Comparison of ENCODE assay signal across 30 cellular contexts in genomic region chr3:130661116-130661515, GRCh38.
DNase-seq lines count a peak whose midpoint lies in the region; ATAC-seq, FAIRE-seq and TF ChIP-seq lines count a peak whose summit lies in the region.
"Had no signal": no experiment of that assay in that cellular context is flagged by ENCODE, and none has a peak within 500 bp of the region (broad histone marks: within the 10 kb centered on the region; RNA-seq: fewer than 3 reads in every experiment).

No MANE protein-coding gene starts in this region.

- ATAC-seq in activated T-helper 17 cell treated with anti-CD3 and anti-CD28 coated beads, Interleukin-2, amount 50 U/mL, for 72 hours (replicated peaks): no peak
- ATAC-seq in HG02870 (IDR thresholded peaks at IDR 0.05; ENCODE audit: unreplicated experiment) (no peak), HG02970 (IDR thresholded peaks at IDR 0.05; ENCODE audit: low FRiP score, unreplicated experiment) (no peak)
- ATAC-seq: esophagus mucosa, natural killer cell, WTC11 had no signal

- H3K4me1 Mint-ChIP-seq in activated T-helper 17 cell treated with anti-CD3 and anti-CD28 coated beads, Interleukin-2, amount 50 U/mL, for 72 hours: no peaks in the 10 kb centered on the region
- H3K4me1 Mint-ChIP-seq: WTC11 had no signal

- peak overlapping the region; percentile 0; the same call in 1 of the 2 replicates for H3K4me2 ChIP-seq in BLaER1
- H3K4me2 ChIP-seq in mesenchymal stem cell (ENCODE audit: low read length, poor library complexity, severe bottlenecking): no peak overlapping the region
- H3K4me2 ChIP-seq: smooth muscle cell had no signal

- H3K9me3 ChIP-seq in BLaER1: peaks cover 12% of the 10 kb centered on the region
- no peaks in the 10 kb centered on the region for H3K9me3 ChIP-seq in mesenchymal stem cell (ENCODE audit: control insufficient read depth, low read length)
- H3K9me3 ChIP-seq: adrenal gland, breast epithelium, Caco-2, MG63 had no signal

- no peak overlapping the region for H3K27ac ChIP-seq in BLaER1
- H3K27ac ChIP-seq in mesenchymal stem cell (ENCODE audit: low read length, poor library complexity, severe bottlenecking): no peak overlapping the region
- H3K27ac ChIP-seq: adrenal gland, breast epithelium had no signal

- H2BK5ac ChIP-seq in mesenchymal stem cell (ENCODE audit: low read depth, low read length, poor library complexity, severe bottlenecking): no peak overlapping the region

- WGBS in mesenchymal stem cell: 77% methylated on average over 3 of the region's 3 CpGs

- no peak overlapping the region for H2BK15ac ChIP-seq in mesenchymal stem cell (ENCODE audit: low read depth, poor library complexity, severe bottlenecking)

- peaks cover 20% of the 10 kb centered on the region for H3K36me3 ChIP-seq in BLaER1
- peaks cover 0 to 3% of the 10 kb centered on the region in 2 experiments for H3K36me3 ChIP-seq in mesenchymal stem cell (ENCODE audit: control insufficient read depth in 1 of 2, insufficient read depth in 2 of 2, low read depth in 1 of 2, low read length in 2 of 2)
- H3K36me3 ChIP-seq: adrenal gland, breast epithelium, MG63 had no signal

- FAIRE-seq in HTR-8/SVneo (lab: Jason Lieb, UNC): no peak
- FAIRE-seq: GM19239 had no signal

- H4K91ac ChIP-seq in mesenchymal stem cell (ENCODE audit: low read length): no peak overlapping the region

- no peak overlapping the region for H2BK120ac ChIP-seq in mesenchymal stem cell (ENCODE audit: low read depth, low read length)

- peak; percentile 4 for DNase-seq in HTR-8/SVneo (ENCODE audit: insufficient read length, low spot score)
- DNase-seq in choroid plexus epithelial cell (ENCODE audit: low read depth): peak; percentile 51
- peak; percentile 13 for DNase-seq in mesenchymal stem cell
- DNase-seq: activated CD4-positive, alpha-beta T cell treated with anti-CD3 and anti-CD28 coated beads, Interleukin-2, amount 50 U/mL, for 1 hour; activated naive CD4-positive, alpha-beta T cell treated with anti-CD3 and anti-CD28 coated beads for 36 hours; activated T-cell treated with anti-CD3 and anti-CD28 coated beads, Interleukin-2, amount 50 U/mL, for 48 hours; C1 segment of cervical spinal cord; Caco-2; cortex of kidney; DND-41; islet precursor cell; MG63; natural killer cell; NCI-H1417 treated with DMSO at 0.1 percent for 48 hours; NCI-H510A; SHP77; stimulated activated CD4-positive, alpha-beta T cell treated with anti-CD3 and anti-CD28 coated beads, Interleukin-1b, Interleukin-23, amount 100 ng/mL, for 48 hours; SW 1271; T-helper 9 cell; trophoblast cell had no signal

- no peak overlapping the region for H3K4me3 Mint-ChIP-seq in activated T-helper 17 cell treated with anti-CD3 and anti-CD28 coated beads, Interleukin-2, amount 50 U/mL, for 72 hours
- H3K4me3 Mint-ChIP-seq: activated naive CD4-positive, alpha-beta T cell treated with anti-CD3 and anti-CD28 coated beads for 36 hours; natural killer cell; WTC11 had no signal

- no peaks in the 10 kb centered on the region for H4K20me1 ChIP-seq in BLaER1

- TF ChIP-seq CTCF in choroid plexus epithelial cell (conservative IDR thresholded peaks at IDR 0.05; ENCODE audit: low read depth, low read length): no peak

- H3K4me1 ChIP-seq in BLaER1 (peaks cover 10% of the 10 kb centered on the region; the same call in 1 of the 2 replicates), mesenchymal stem cell (ENCODE audit: control insufficient read depth, insufficient read depth, low read depth, low read length) (peaks cover 4% of the 10 kb centered on the region)
- H3K4me1 ChIP-seq: adrenal gland, breast epithelium, Caco-2 had no signal

- H3K23ac ChIP-seq in mesenchymal stem cell (ENCODE audit: low read length in 2 of 2): no peak overlapping the region

- H3K36me3 Mint-ChIP-seq in activated T-helper 17 cell treated with anti-CD3 and anti-CD28 coated beads, Interleukin-2, amount 50 U/mL, for 72 hours (ENCODE audit: low read depth): no peaks in the 10 kb centered on the region
- H3K36me3 Mint-ChIP-seq: natural killer cell had no signal

- H2AFZ ChIP-seq in mesenchymal stem cell (ENCODE audit: low read depth, low read length): no peak overlapping the region

- no peak overlapping the region for H3K4ac ChIP-seq in mesenchymal stem cell (ENCODE audit: low read depth in 1 of 2, low read length in 2 of 2)

- H2BK12ac ChIP-seq in mesenchymal stem cell (ENCODE audit: low read length in 2 of 2): no peak overlapping the region

- no peak overlapping the region for H3K18ac ChIP-seq in mesenchymal stem cell (ENCODE audit: low read depth in 1 of 2, low read length in 2 of 2)

- H3K9ac ChIP-seq in BLaER1 (no peak overlapping the region), mesenchymal stem cell (ENCODE audit: low read length) (no peak overlapping the region)

- H2AK5ac ChIP-seq in mesenchymal stem cell (ENCODE audit: low read length, severe bottlenecking): no peak overlapping the region

- H3K4me3 ChIP-seq in BLaER1: no peak overlapping the region
- no peak overlapping the region for H3K4me3 ChIP-seq in choroid plexus epithelial cell (ENCODE audit: low read depth, low read length)
- no peak overlapping the region for H3K4me3 ChIP-seq in mesenchymal stem cell (ENCODE audit: insufficient read depth in 1 of 2, low read depth in 1 of 2, low read length in 2 of 2)
- H3K4me3 ChIP-seq: adrenal gland, breast epithelium, MG63, smooth muscle cell had no signal

- no peaks in the 10 kb centered on the region for H3K9me3 Mint-ChIP-seq in activated T-helper 17 cell treated with anti-CD3 and anti-CD28 coated beads, Interleukin-2, amount 50 U/mL, for 72 hours
- H3K9me3 Mint-ChIP-seq: activated naive CD4-positive, alpha-beta T cell treated with anti-CD3 and anti-CD28 coated beads for 36 hours; natural killer cell; WTC11 had no signal

- H3K27ac Mint-ChIP-seq in activated T-helper 17 cell treated with anti-CD3 and anti-CD28 coated beads, Interleukin-2, amount 50 U/mL, for 72 hours: no peak overlapping the region
- H3K27ac Mint-ChIP-seq: activated naive CD4-positive, alpha-beta T cell treated with anti-CD3 and anti-CD28 coated beads for 36 hours; natural killer cell; WTC11 had no signal

- no peak overlapping the region for H3K14ac ChIP-seq in mesenchymal stem cell (ENCODE audit: low read length in 2 of 2)

- H3K79me1 ChIP-seq in mesenchymal stem cell (replicated peaks; ENCODE audit: low read length, poor library complexity, severe bottlenecking): no peaks in the 10 kb centered on the region

- no peak overlapping the region for H4K8ac ChIP-seq in mesenchymal stem cell (ENCODE audit: low read length)

- no peaks in the 10 kb centered on the region for H3K27me3 Mint-ChIP-seq in activated T-helper 17 cell treated with anti-CD3 and anti-CD28 coated beads, Interleukin-2, amount 50 U/mL, for 72 hours

- no peaks in the 10 kb centered on the region for H3K27me3 ChIP-seq in BLaER1
- no peaks in the 10 kb centered on the region for H3K27me3 ChIP-seq in mesenchymal stem cell (ENCODE audit: control insufficient read depth in 1 of 2, insufficient read depth in 1 of 2, low read length in 2 of 2)
- H3K27me3 ChIP-seq: adrenal gland, breast epithelium, MG63 had no signal
